ENCODE assay signal across 8 cellular contexts in the genomic region with DNA sequence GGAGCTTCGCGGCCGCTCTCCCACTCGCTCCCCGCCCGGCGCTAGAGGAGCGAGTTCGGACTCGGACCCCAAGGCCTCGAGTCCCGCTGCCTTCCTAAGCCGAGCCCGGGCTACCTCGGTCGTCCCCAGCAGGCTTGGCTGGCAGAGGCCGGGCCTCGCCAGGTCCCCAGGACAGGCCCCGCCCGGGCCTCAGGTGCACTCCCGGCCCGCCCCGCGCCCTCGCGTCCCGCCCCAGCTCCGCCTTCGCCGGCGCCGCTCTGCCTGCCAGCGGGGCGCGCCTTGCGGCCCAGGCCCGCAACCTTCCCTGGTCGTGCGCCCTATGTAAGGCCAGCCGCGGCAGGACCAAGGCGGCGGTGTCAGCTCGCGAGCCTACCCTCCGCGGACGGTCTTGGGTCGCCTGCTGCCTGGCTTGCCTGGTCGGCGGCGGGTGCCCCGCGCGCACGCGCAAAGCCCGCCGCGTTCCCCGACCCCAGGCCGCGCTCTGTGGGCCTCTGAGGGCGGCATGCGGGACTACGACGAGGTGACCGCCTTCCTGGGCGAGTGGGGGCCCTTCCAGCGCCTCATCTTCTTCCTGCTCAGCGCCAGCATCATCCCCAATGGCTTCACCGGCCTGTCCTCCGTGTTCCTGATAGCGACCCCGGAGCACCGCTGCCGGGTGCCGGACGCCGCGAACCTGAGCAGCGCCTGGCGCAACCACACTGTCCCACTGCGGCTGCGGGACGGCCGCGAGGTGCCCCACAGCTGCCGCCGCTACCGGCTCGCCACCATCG. TPM values are rescaled to one million over a fixed set of nuclear protein-coding genes. Genes with fewer than 3 reads are reported as not detected.
DNase-seq lines count a peak whose midpoint lies in the region; ATAC-seq and TF ChIP-seq lines count a peak whose summit lies in the region.

A gene (plus strand): TSS at position 240 of the 770 bp plus-strand sequence. CDS start 263 bp downstream, at position 503.

- H3K4me3 ChIP-seq in fibroblast of mammary gland (ENCODE audit: control insufficient read depth, low read depth, low read length), result peak within 1 kb of the TSS; percentile 57

- no peaks in the 10 kb centered on the region for H3K27me3 ChIP-seq in CD4-positive, alpha-beta T cell (ENCODE audit: control insufficient read depth, insufficient read depth, low read length)

- POLR2A ChIA-PET in CD4-positive, alpha-beta T cell (lab: Charles Lee), result interaction anchor here (0.6 to 2.6 kb wide), 20 partner anchors 12 to 682 kb away, joined by 3 to 22 read pairs (median 3); a partner anchor contains a TSS

- peak; percentile 40 to 77 (median 64) for DNase-seq in CD4-positive, alpha-beta T cell
- DNase-seq in OCI-M1 (lab: John Stamatoyannopoulos, UW) (peak; percentile 62), fibroblast of mammary gland (ENCODE audit: low read depth) (no peak)
- peak; percentile 66 for DNase-seq in activated T-helper 1 cell treated with anti-CD3 and anti-CD28 coated beads, Interleukin-12 subunit alpha, Interleukin-12 subunit beta, Interleukin-2, Interleukin-4 antibody, amounts not matched to agents 30 ng/mL and 10 ng/mL and 1 ng/mL, durations not matched to agents 14 hours and 24 hours and 36 hours (ENCODE audit: low spot score)
- peak; percentile 81 for DNase-seq in stimulated activated naive CD8-positive, alpha-beta T cell treated with anti-CD3 and anti-CD28 coated beads, Interleukin-15, amount 100 ng/mL, for 72 hours

- peak within 1 kb of the TSS; percentile 60 for H3K27ac Mint-ChIP-seq in CD4-positive, alpha-beta T cell
- H3K27ac Mint-ChIP-seq in activated T-helper 1 cell treated with anti-CD3 and anti-CD28 coated beads, Interleukin-12 subunit alpha, Interleukin-12 subunit beta, Interleukin-2, Interleukin-4 antibody, amounts not matched to agents 30 ng/mL and 10 ng/mL and 1 ng/mL, durations not matched to agents 14 hours and 24 hours and 36 hours, result peak within 1 kb of the TSS; percentile 70
- peak within 1 kb of the TSS; percentile 91 to 98 (median 95) for H3K27ac Mint-ChIP-seq in nephron
- peak within 1 kb of the TSS; percentile 94 to 96 for H3K27ac Mint-ChIP-seq in stimulated activated naive CD8-positive, alpha-beta T cell treated with anti-CD3 and anti-CD28 coated beads, Interleukin-15, amount 100 ng/mL, for 72 hours

- CTCF ChIA-PET in CD4-positive, alpha-beta T cell (lab: Charles Lee), result interaction anchor here (0.8 to 1.6 kb wide), 3 partner anchors 17 to 450 kb away, joined by 3 to 8 read pairs (median 5); no protein-coding TSS in a partner anchor

- H3K27ac ChIP-seq in CD4-positive, alpha-beta T cell (ENCODE audit: low read depth, low read length), result peak within 1 kb of the TSS; percentile 41

- H3K9me3 Mint-ChIP-seq in CD4-positive, alpha-beta T cell, result no peaks in the 10 kb centered on the region
- H3K9me3 Mint-ChIP-seq in activated T-helper 1 cell treated with anti-CD3 and anti-CD28 coated beads, Interleukin-12 subunit alpha, Interleukin-12 subunit beta, Interleukin-2, Interleukin-4 antibody, amounts not matched to agents 30 ng/mL and 10 ng/mL and 1 ng/mL, durations not matched to agents 14 hours and 24 hours and 36 hours, result no peaks in the 10 kb centered on the region
- H3K9me3 Mint-ChIP-seq in nephron, result no peaks in the 10 kb centered on the region
- H3K9me3 Mint-ChIP-seq in stimulated activated naive CD8-positive, alpha-beta T cell treated with anti-CD3 and anti-CD28 coated beads, Interleukin-15, amount 100 ng/mL, for 72 hours, result no peaks in the 10 kb centered on the region

- no peaks in the 10 kb centered on the region for H3K9me3 ChIP-seq in CD4-positive, alpha-beta T cell (ENCODE audit: control insufficient read depth, low read length)

- peaks cover 26% of the 10 kb centered on the region for H3K4me1 Mint-ChIP-seq in CD4-positive, alpha-beta T cell (ENCODE audit: low read depth)
- H3K4me1 Mint-ChIP-seq in activated T-helper 1 cell treated with anti-CD3 and anti-CD28 coated beads, Interleukin-12 subunit alpha, Interleukin-12 subunit beta, Interleukin-2, Interleukin-4 antibody, amounts not matched to agents 30 ng/mL and 10 ng/mL and 1 ng/mL, durations not matched to agents 14 hours and 24 hours and 36 hours (ENCODE audit: low read depth), result peaks cover 33% of the 10 kb centered on the region
- H3K4me1 Mint-ChIP-seq in nephron, result peaks cover 41% of the 10 kb centered on the region
- H3K4me1 Mint-ChIP-seq in stimulated activated naive CD8-positive, alpha-beta T cell treated with anti-CD3 and anti-CD28 coated beads, Interleukin-15, amount 100 ng/mL, for 72 hours, result peaks cover 31% of the 10 kb centered on the region

- TF ChIP-seq CTCF in CD4-positive, alpha-beta T cell (IDR thresholded peaks at IDR 0.05), result no peak
- no peak for TF ChIP-seq CTCF in fibroblast of mammary gland (conservative IDR thresholded peaks at IDR 0.05; ENCODE audit: control insufficient read depth, insufficient read depth, low read depth, low read length)
- TF ChIP-seq CTCF in nephron (IDR thresholded peaks at IDR 0.05; ENCODE audit: unreplicated experiment in 3 of 3), result no peak

- peak; percentile 94 for ATAC-seq in CD4-positive, alpha-beta T cell (ENCODE audit: poor library complexity)
- peak; percentile 85 for ATAC-seq in GM19328 (IDR thresholded peaks at IDR 0.05; ENCODE audit: unreplicated experiment)
- peak; percentile 86 for ATAC-seq in HG03442 (IDR thresholded peaks at IDR 0.05; ENCODE audit: unreplicated experiment)
- peak; percentile 95 for ATAC-seq in stimulated activated naive CD8-positive, alpha-beta T cell treated with anti-CD3 and anti-CD28 coated beads, Interleukin-15, amount 100 ng/mL, for 72 hours

- intact Hi-C loops in CD4-positive, alpha-beta T cell (cut with DNase I, micrococcal nuclease), result no loop called here
- intact Hi-C loops in activated T-helper 1 cell treated with anti-CD3 and anti-CD28 coated beads, Interleukin-12 subunit alpha, Interleukin-12 subunit beta, Interleukin-2, Interleukin-4 antibody, amounts not matched to agents 30 ng/mL and 10 ng/mL and 1 ng/mL, durations not matched to agents 14 hours and 24 hours and 36 hours (cut with micrococcal nuclease), result loop anchor here (1.0 to 5.0 kb wide), 4 partner anchors 75 to 307 kb away; a partner anchor contains a TSS

- peak within 1 kb of the TSS; percentile 91 for H3K4me3 Mint-ChIP-seq in CD4-positive, alpha-beta T cell
- H3K4me3 Mint-ChIP-seq in activated T-helper 1 cell treated with anti-CD3 and anti-CD28 coated beads, Interleukin-12 subunit alpha, Interleukin-12 subunit beta, Interleukin-2, Interleukin-4 antibody, amounts not matched to agents 30 ng/mL and 10 ng/mL and 1 ng/mL, durations not matched to agents 14 hours and 24 hours and 36 hours, result peak within 1 kb of the TSS; percentile 81
- peak within 1 kb of the TSS; percentile 79 to 89 (median 89) for H3K4me3 Mint-ChIP-seq in nephron
- peak within 1 kb of the TSS; percentile 78 to 90 for H3K4me3 Mint-ChIP-seq in stimulated activated naive CD8-positive, alpha-beta T cell treated with anti-CD3 and anti-CD28 coated beads, Interleukin-15, amount 100 ng/mL, for 72 hours

- peaks cover under 1% of the 10 kb centered on the region for H3K36me3 Mint-ChIP-seq in CD4-positive, alpha-beta T cell (ENCODE audit: low read depth)
- H3K36me3 Mint-ChIP-seq in activated T-helper 1 cell treated with anti-CD3 and anti-CD28 coated beads, Interleukin-12 subunit alpha, Interleukin-12 subunit beta, Interleukin-2, Interleukin-4 antibody, amounts not matched to agents 30 ng/mL and 10 ng/mL and 1 ng/mL, durations not matched to agents 14 hours and 24 hours and 36 hours (ENCODE audit: low read depth), result no peaks in the 10 kb centered on the region
- peaks cover 4% of the 10 kb centered on the region for H3K36me3 Mint-ChIP-seq in nephron (ENCODE audit: low read depth)

- no peaks in the 10 kb centered on the region for H3K27me3 Mint-ChIP-seq in CD4-positive, alpha-beta T cell
- H3K27me3 Mint-ChIP-seq in activated T-helper 1 cell treated with anti-CD3 and anti-CD28 coated beads, Interleukin-12 subunit alpha, Interleukin-12 subunit beta, Interleukin-2, Interleukin-4 antibody, amounts not matched to agents 30 ng/mL and 10 ng/mL and 1 ng/mL, durations not matched to agents 14 hours and 24 hours and 36 hours (ENCODE audit: insufficient read depth), result no peaks in the 10 kb centered on the region
- peaks cover 4% of the 10 kb centered on the region for H3K27me3 Mint-ChIP-seq in nephron (ENCODE audit: low read depth)
- no peaks in the 10 kb centered on the region for H3K27me3 Mint-ChIP-seq in stimulated activated naive CD8-positive, alpha-beta T cell treated with anti-CD3 and anti-CD28 coated beads, Interleukin-15, amount 100 ng/mL, for 72 hours

RNA-seq across cellular contexts. Expression of the gene that starts here (rescaled TPM):
- total RNA-seq in CD4-positive, alpha-beta T cell, result 1 to 10 TPM; 4.3 to 4.5 TPM
- 4.3 and 6.2 TPM in 2 replicates for total RNA-seq in activated T-helper 1 cell treated with anti-CD3 and anti-CD28 coated beads, Interleukin-12 subunit alpha, Interleukin-12 subunit beta, Interleukin-2, Interleukin-4 antibody, amounts not matched to agents 30 ng/mL and 10 ng/mL and 1 ng/mL, durations not matched to agents 14 hours and 24 hours and 36 hours
